Comparison of ENCODE assay signal across 7 cellular contexts in genomic region chr10:104327745-104328635, GRCh38. TPM values are rescaled to one million over a fixed set of nuclear protein-coding genes. Genes with fewer than 3 reads are reported as not detected.
DNase-seq lines count a peak whose midpoint lies in the region; ATAC-seq and TF ChIP-seq lines count a peak whose summit lies in the region.

No MANE protein-coding gene starts in this region.

- ATAC-seq in T-helper 17 cell (peak; percentile 16), HG02970 (IDR thresholded peaks at IDR 0.05; ENCODE audit: low FRiP score, unreplicated experiment) (no peak), GM21367 (IDR thresholded peaks at IDR 0.05; ENCODE audit: unreplicated experiment) (no peak)
- no peak for ATAC-seq in natural killer cell treated with Interleukin-12 subunit alpha and Interleukin-12 subunit beta and Interleukin-15 and Interleukin-18, amount 100 ng/mL, for 72 hours

- DNase-seq in HFFc6, result peak; percentile 86
- DNase-seq in T-helper 17 cell, result no peak
- no peak for DNase-seq in epithelial cell of prostate (ENCODE audit: low read depth, low spot score)
- no peak for DNase-seq in natural killer cell treated with Interleukin-12 subunit alpha and Interleukin-12 subunit beta and Interleukin-15 and Interleukin-18, amount 100 ng/mL, for 72 hours (ENCODE audit: low spot score)
- no peak for DNase-seq in COLO829 (ENCODE audit: low spot score)

- H3K9me3 ChIP-seq in T-helper 17 cell (ENCODE audit: control insufficient read depth, low read length, poor library complexity, severe bottlenecking), result no peaks in the 10 kb centered on the region

- H3K27ac Mint-ChIP-seq in HFFc6 (peak overlapping the region; percentile 98), T-helper 17 cell (peak overlapping the region; percentile 96)
- H3K27ac Mint-ChIP-seq in natural killer cell treated with Interleukin-12 subunit alpha and Interleukin-12 subunit beta and Interleukin-15 and Interleukin-18, amount 100 ng/mL, for 72 hours, result peak overlapping the region; percentile 93 to 99

- no peaks in the 10 kb centered on the region; the same call in 1 of the 2 replicates for H3K9me3 Mint-ChIP-seq in HFFc6
- H3K9me3 Mint-ChIP-seq in natural killer cell treated with Interleukin-12 subunit alpha and Interleukin-12 subunit beta and Interleukin-15 and Interleukin-18, amount 100 ng/mL, for 72 hours, result no peaks in the 10 kb centered on the region

- peak overlapping the region; percentile 100 for H3K27ac ChIP-seq in epithelial cell of prostate

- H3K4me1 Mint-ChIP-seq in HFFc6 (ENCODE audit: low read depth) (peaks cover 91% of the 10 kb centered on the region), T-helper 17 cell (peaks cover 79% of the 10 kb centered on the region)
- peaks cover 85 to 90% of the 10 kb centered on the region in 2 donors for H3K4me1 Mint-ChIP-seq in natural killer cell treated with Interleukin-12 subunit alpha and Interleukin-12 subunit beta and Interleukin-15 and Interleukin-18, amount 100 ng/mL, for 72 hours (ENCODE audit: low read depth in 2 of 2)

- peak overlapping the region; percentile 86 for H3K4me3 Mint-ChIP-seq in HFFc6
- peak overlapping the region; percentile 90 for H3K4me3 Mint-ChIP-seq in T-helper 17 cell
- peak overlapping the region; percentile 83 for H3K4me3 Mint-ChIP-seq in natural killer cell treated with Interleukin-12 subunit alpha and Interleukin-12 subunit beta and Interleukin-15 and Interleukin-18, amount 100 ng/mL, for 72 hours

- peaks cover 20% of the 10 kb centered on the region for H3K36me3 Mint-ChIP-seq in HFFc6 (ENCODE audit: low read depth)
- H3K36me3 Mint-ChIP-seq in T-helper 17 cell (ENCODE audit: low read depth), result peaks cover 3% of the 10 kb centered on the region
- no peaks in the 10 kb centered on the region for H3K36me3 Mint-ChIP-seq in natural killer cell treated with Interleukin-12 subunit alpha and Interleukin-12 subunit beta and Interleukin-15 and Interleukin-18, amount 100 ng/mL, for 72 hours

- H3K27me3 Mint-ChIP-seq in HFFc6 (ENCODE audit: insufficient read depth) (peaks cover 41% of the 10 kb centered on the region), T-helper 17 cell (no peaks in the 10 kb centered on the region)
- no peaks in the 10 kb centered on the region for H3K27me3 Mint-ChIP-seq in natural killer cell treated with Interleukin-12 subunit alpha and Interleukin-12 subunit beta and Interleukin-15 and Interleukin-18, amount 100 ng/mL, for 72 hours

- peak; percentile 41 for TF ChIP-seq CTCF in HFFc6 (IDR thresholded peaks at IDR 0.05)

RNA-seq across cellular contexts. Expression of gene ITPRIP, which starts 10.3 kb away (rescaled TPM):
- total RNA-seq in HFFc6 (2021; fragmentation: NEBNext Ultra II Directional; extraction: Animal tissue kit (Norgen Biotek cat#: 25700)), result 10 to 100 TPM; 23.9 to 34.7 (median 29.7) TPM
- 10 to 100 TPM; 30.6 to 47.1 TPM for total RNA-seq in T-helper 17 cell
- 10 to 100 TPM; 42.1 to 63.0 TPM for total RNA-seq in natural killer cell treated with Interleukin-12 subunit alpha and Interleukin-12 subunit beta and Interleukin-15 and Interleukin-18, amount 100 ng/mL, for 72 hours

RNA-seq across cellular contexts. Expression of gene CFAP58, which starts 25.6 kb away (rescaled TPM):
- 1 to 10 TPM in 1 of 6 experiments, under 1 TPM in 5; 0.35 to 1.1 (median 0.41) TPM for total RNA-seq in HFFc6 (2021; fragmentation: NEBNext Ultra II Directional; extraction: Animal tissue kit (Norgen Biotek cat#: 25700))
- total RNA-seq in T-helper 17 cell, result not detected
- total RNA-seq in natural killer cell treated with Interleukin-12 subunit alpha and Interleukin-12 subunit beta and Interleukin-15 and Interleukin-18, amount 100 ng/mL, for 72 hours, result under 1 TPM; 0.38 to 0.67 TPM

RNA-seq across cellular contexts. Expression of gene GSTO2, which starts 59.0 kb away (rescaled TPM):
- 10 to 100 TPM in 4 of 6 experiments, 1 to 10 TPM in 2; 2.5 to 15.0 (median 12.3) TPM for total RNA-seq in HFFc6 (2021; fragmentation: NEBNext Ultra II Directional; extraction: Animal tissue kit (Norgen Biotek cat#: 25700))
- 1 to 10 TPM in 1 of 2 donors, under 1 TPM in 1; 0.70 to 1.1 TPM for total RNA-seq in T-helper 17 cell
- under 1 TPM; 0.53 to 0.93 TPM for total RNA-seq in natural killer cell treated with Interleukin-12 subunit alpha and Interleukin-12 subunit beta and Interleukin-15 and Interleukin-18, amount 100 ng/mL, for 72 hours
